Comparison of ENCODE assay signal across 1 cellular context in the genomic region with DNA sequence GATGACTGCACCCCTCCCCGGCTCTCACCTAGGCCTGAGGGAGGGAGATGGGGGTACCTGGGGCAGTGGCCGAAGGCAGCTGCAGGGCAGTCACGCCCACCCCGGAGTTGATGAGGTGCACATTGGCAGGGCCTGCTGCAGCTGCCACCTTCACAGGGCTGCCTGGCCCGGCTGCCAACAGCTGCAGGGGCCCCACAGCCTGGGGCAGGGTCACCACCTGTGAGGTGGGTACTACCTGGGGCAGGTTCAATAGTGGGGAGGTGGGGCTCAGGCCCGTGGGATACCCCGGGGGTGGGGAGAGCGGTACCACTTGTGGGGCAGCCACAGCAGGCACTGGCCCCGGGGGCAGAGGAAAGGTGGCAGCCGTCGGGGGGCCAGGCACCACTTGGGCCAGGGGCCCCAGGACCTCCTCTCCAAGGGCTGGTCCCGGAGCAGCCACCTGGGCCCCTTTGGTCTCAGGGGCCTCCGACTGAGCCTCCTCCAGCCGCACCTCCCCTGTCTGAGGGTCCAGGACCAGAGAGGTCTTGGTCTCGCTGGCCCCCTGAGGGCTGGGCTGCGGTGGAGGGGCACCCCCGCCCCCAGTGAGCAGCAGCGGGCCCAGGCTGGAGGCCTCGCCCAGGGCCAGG.
TF ChIP-seq lines count a peak whose summit lies in the region.

No MANE protein-coding gene starts in this region.

TF ChIP-seq in endothelial cell of umbilical vein, 7 proteins besides CTCF, POLR2A, EP300 and RAD21:
- TF ChIP-seq GATA2 (IDR thresholded peaks at IDR 0.05; ENCODE audit: insufficient read depth, insufficient read length, low read depth, low read length) (no peak), EZH2 (IDR thresholded peaks at IDR 0.05; ENCODE audit: borderline replicate concordance, low read depth, low read length, severe bottlenecking) (no peak), POLR2AphosphoS5 (IDR thresholded peaks at IDR 0.05; ENCODE audit: insufficient read depth, low read depth, low read length) (no peak), JUN (IDR thresholded peaks at IDR 0.05; ENCODE audit: borderline replicate concordance, insufficient read depth, insufficient read length, low read depth) (no peak), FOS (IDR thresholded peaks at IDR 0.05; ENCODE audit: borderline replicate concordance, insufficient read depth, low read length) (no peak), MYC (IDR thresholded peaks at IDR 0.05; ENCODE audit: low read depth, low read length) (no peak)
- TF ChIP-seq, protein P1, sequence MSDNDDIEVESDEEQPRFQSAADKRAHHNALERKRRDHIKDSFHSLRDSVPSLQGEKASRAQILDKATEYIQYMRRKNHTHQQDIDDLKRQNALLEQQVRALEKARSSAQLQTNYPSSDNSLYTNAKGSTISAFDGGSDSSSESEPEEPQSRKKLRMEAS (IDR thresholded peaks at IDR 0.05; ENCODE audit: insufficient read depth, insufficient read length), result no peak
TF ChIP-seq in endothelial cell of umbilical vein: peak in this region for 0.
